Comparison of ENCODE assay signal across 1 cellular context in genomic region chr7:98360221-98361124, GRCh38.
TF ChIP-seq lines count a peak whose summit lies in the region.

No MANE protein-coding gene starts in this region.

TF ChIP-seq in K562, 482 proteins besides CTCF, POLR2A, EP300 and RAD21 (continued from another document):
- no peak for TF ChIP-seq CHD7 (IDR thresholded peaks at IDR 0.05; ENCODE audit: low read depth, low read length)
- TF ChIP-seq ETS1 (conservative IDR thresholded peaks at IDR 0.05; ENCODE audit: control insufficient read depth, low read depth, low read length) = no peak
- TF ChIP-seq MCM2 (IDR thresholded peaks at IDR 0.05; ENCODE audit: low read depth) = no peak
- TF ChIP-seq SMAD3 (CRISPR knock-in tag; conservative IDR thresholded peaks at IDR 0.05) = no peak
- TF ChIP-seq KLF13 (tag; IDR thresholded peaks at IDR 0.05; ENCODE audit: borderline replicate concordance, low read depth) = no peak
- no peak for TF ChIP-seq POLR2H (tag; IDR thresholded peaks at IDR 0.05; ENCODE audit: low read depth)
- no peak for TF ChIP-seq ZNF592 (IDR thresholded peaks at IDR 0.05)
- TF ChIP-seq JUND (IDR thresholded peaks at IDR 0.05; ENCODE audit: borderline replicate concordance, low read depth, low read length) = peak; percentile 33; the same call in 1 of the 2 replicates
- peak; percentile 22; the same call in 1 of the 3 replicates for TF ChIP-seq JUND (tag; IDR thresholded peaks at IDR 0.05; ENCODE audit: borderline replicate concordance, low read depth, low read length)
- no peak for TF ChIP-seq SMC3 (conservative IDR thresholded peaks at IDR 0.05; ENCODE audit: insufficient read depth, low read depth, low read length)
- TF ChIP-seq ZNF134 (CRISPR knock-in tag; conservative IDR thresholded peaks at IDR 0.05) = no peak
- peak; percentile 56 for TF ChIP-seq L3MBTL2 (IDR thresholded peaks at IDR 0.05)
- TF ChIP-seq TFAM (CRISPR knock-in tag; conservative IDR thresholded peaks at IDR 0.05) = no peak
- TF ChIP-seq SETDB1 (IDR thresholded peaks at IDR 0.05; ENCODE audit: low read length) = no peak
